8 cellular contexts compared by ENCODE assay signal in genomic region chr2:7203056-7203467, GRCh38.
DNase-seq lines count a peak whose midpoint lies in the region; ATAC-seq and TF ChIP-seq lines count a peak whose summit lies in the region.

No MANE protein-coding gene starts in this region.

- CTCF ChIA-PET in HCT116 (lab: Charles Lee), result interaction anchor here (0.9 kb wide), 1 partner anchor 147 kb away, joined by 4 read pairs; no protein-coding TSS in a partner anchor

- no peak overlapping the region for H2AK5ac ChIP-seq in mesenchymal stem cell (ENCODE audit: low read length, severe bottlenecking)

- ATAC-seq in HCT116 (peak; percentile 71), HG02970 (IDR thresholded peaks at IDR 0.05; ENCODE audit: low FRiP score, unreplicated experiment) (no peak)

- no peak overlapping the region for H3K27ac Mint-ChIP-seq in activated CD4-positive, alpha-beta T cell treated with anti-CD3 and anti-CD28 coated beads, Interleukin-2, amount 10 ng/mL, durations not matched to agents 24 days and 14 days

- no peak overlapping the region for H3K23ac ChIP-seq in mesenchymal stem cell (ENCODE audit: low read length in 2 of 2)

- H3K9me3 Mint-ChIP-seq in activated CD4-positive, alpha-beta T cell treated with anti-CD3 and anti-CD28 coated beads, Interleukin-2, amount 10 ng/mL, durations not matched to agents 24 days and 14 days, result peaks cover 4% of the 10 kb centered on the region

- H3K79me2 ChIP-seq in HCT116 (ENCODE audit: insufficient read depth, low read length), result no peaks in the 10 kb centered on the region

- POLR2A ChIA-PET in HCT116 (lab: Charles Lee), result no interaction called here

- no peaks in the 10 kb centered on the region for H3K9me2 ChIP-seq in HCT116 (ENCODE audit: insufficient read depth)

- H3K9me3 ChIP-seq in HCT116 (ENCODE audit: control insufficient read depth in 1 of 2, insufficient read depth in 1 of 2, low read depth in 1 of 2, low read length in 2 of 2) (no peaks in the 10 kb centered on the region), mesenchymal stem cell (ENCODE audit: control insufficient read depth, low read length) (no peaks in the 10 kb centered on the region)

- intact Hi-C loops in HCT116 (cut with micrococcal nuclease), result loop anchor here (2.0 to 10.0 kb wide), 4 partner anchors 176 to 1932 kb away; no protein-coding TSS in a partner anchor
- intact Hi-C loops in activated CD4-positive, alpha-beta T cell treated with anti-CD3 and anti-CD28 coated beads, Interleukin-2, amount 10 ng/mL, durations not matched to agents 24 days and 14 days (cut with micrococcal nuclease), result loop anchor here (1.0 to 10.0 kb wide), 4 partner anchors 106 to 1558 kb away; no protein-coding TSS in a partner anchor

- H4K8ac ChIP-seq in mesenchymal stem cell (ENCODE audit: low read length), result no peak overlapping the region

- H4K91ac ChIP-seq in mesenchymal stem cell (ENCODE audit: low read length), result no peak overlapping the region

- no peak overlapping the region for H3K4ac ChIP-seq in mesenchymal stem cell (ENCODE audit: low read depth in 1 of 2, low read length in 2 of 2)

- WGBS in mesenchymal stem cell, result 1% methylated on average over 4 of the region's 4 CpGs

- no peak overlapping the region for H3K9ac ChIP-seq in HCT116 (ENCODE audit: low read length)
- peak overlapping the region; percentile 32 for H3K9ac ChIP-seq in mesenchymal stem cell (ENCODE audit: low read length)

- H3K27ac ChIP-seq in HCT116 (ENCODE audit: low read depth, low read length) (no peak overlapping the region), mesenchymal stem cell (ENCODE audit: low read length, poor library complexity, severe bottlenecking) (no peak overlapping the region)

- H2AFZ ChIP-seq in HCT116 (ENCODE audit: low read depth, low read length, poor library complexity, severe bottlenecking) (no peak overlapping the region), mesenchymal stem cell (ENCODE audit: low read depth, low read length) (no peak overlapping the region)

- peaks cover 3% of the 10 kb centered on the region for H3K4me1 Mint-ChIP-seq in activated CD4-positive, alpha-beta T cell treated with anti-CD3 and anti-CD28 coated beads, Interleukin-2, amount 10 ng/mL, durations not matched to agents 24 days and 14 days

- H2BK5ac ChIP-seq in mesenchymal stem cell (ENCODE audit: low read depth, low read length, poor library complexity, severe bottlenecking), result no peak overlapping the region

- no peak overlapping the region for H3K18ac ChIP-seq in mesenchymal stem cell (ENCODE audit: low read depth in 1 of 2, low read length in 2 of 2)

- H2BK120ac ChIP-seq in mesenchymal stem cell (ENCODE audit: low read depth, low read length), result no peak overlapping the region

- no peaks in the 10 kb centered on the region for H3K79me1 ChIP-seq in mesenchymal stem cell (replicated peaks; ENCODE audit: low read length, poor library complexity, severe bottlenecking)

- no peak overlapping the region for H2BK12ac ChIP-seq in mesenchymal stem cell (ENCODE audit: low read length in 2 of 2)

- TF ChIP-seq RAD21 in HCT116 (IDR thresholded peaks at IDR 0.05; ENCODE audit: low read depth), result peak; percentile 73

- no peak overlapping the region for H3K4me2 ChIP-seq in HCT116 (ENCODE audit: low read length)
- H3K4me2 ChIP-seq in mesenchymal stem cell (ENCODE audit: low read length, poor library complexity, severe bottlenecking), result no peak overlapping the region

- H3K4me1 ChIP-seq in HCT116 (ENCODE audit: control insufficient read depth in 1 of 2, insufficient read depth in 2 of 2, low read length in 2 of 2) (no peaks in the 10 kb centered on the region), mesenchymal stem cell (ENCODE audit: control insufficient read depth, insufficient read depth, low read depth, low read length) (no peaks in the 10 kb centered on the region)

- no peaks in the 10 kb centered on the region for H3K27me3 ChIP-seq in HCT116 (ENCODE audit: insufficient read depth, low read length)
- H3K27me3 ChIP-seq in mesenchymal stem cell (ENCODE audit: control insufficient read depth in 1 of 2, insufficient read depth in 1 of 2, low read length in 2 of 2), result no peaks in the 10 kb centered on the region

- H3K36me3 ChIP-seq in HCT116 (ENCODE audit: control insufficient read depth in 1 of 2, insufficient read depth in 2 of 2, low read length in 2 of 2), result no peaks in the 10 kb centered on the region
- no peaks in the 10 kb centered on the region for H3K36me3 ChIP-seq in mesenchymal stem cell (ENCODE audit: control insufficient read depth in 1 of 2, insufficient read depth in 2 of 2, low read depth in 1 of 2, low read length in 2 of 2)

- H3K36me3 Mint-ChIP-seq in activated CD4-positive, alpha-beta T cell treated with anti-CD3 and anti-CD28 coated beads, Interleukin-2, amount 10 ng/mL, durations not matched to agents 24 days and 14 days (ENCODE audit: low read depth), result no peaks in the 10 kb centered on the region

- TF ChIP-seq CTCF in HCT116 (IDR thresholded peaks at IDR 0.05 in 2 of 3, conservative IDR thresholded peaks at IDR 0.05 in 1 of 3; ENCODE audit: borderline replicate concordance in 1 of 3, insufficient read depth in 1 of 3, low read depth in 2 of 3, low read length in 2 of 3), result peak; percentile 52 to 96 (median 77); a peak in 5 of 6 replicates

- no peak overlapping the region for H3K4me3 Mint-ChIP-seq in activated CD4-positive, alpha-beta T cell treated with anti-CD3 and anti-CD28 coated beads, Interleukin-2, amount 10 ng/mL, durations not matched to agents 24 days and 14 days

- BruUV-seq in HCT116 (replicated peaks; lab: Mats Ljungman, UMichigan), result no TSS peak

- H3K4me3 ChIP-seq in HCT116 (replicated peaks in 1 of 2; ENCODE audit: low read depth in 1 of 2, low read length in 2 of 2), result no peak overlapping the region
- H3K4me3 ChIP-seq in mesenchymal stem cell (ENCODE audit: insufficient read depth in 1 of 2, low read depth in 1 of 2, low read length in 2 of 2), result no peak overlapping the region

- no peaks in the 10 kb centered on the region for H4K20me1 ChIP-seq in HCT116 (ENCODE audit: insufficient read depth)

- RAD21 ChIA-PET in HCT116 (lab: Charles Lee; ENCODE audit: low non-redundant PET in 1 of 2, low total read pairs in 2 of 2, uncharacterized antibody in 2 of 2, unreplicated experiment in 2 of 2), result no interaction called here

- no peak overlapping the region for H2BK15ac ChIP-seq in mesenchymal stem cell (ENCODE audit: low read depth, poor library complexity, severe bottlenecking)

- peaks cover 2% of the 10 kb centered on the region for H3K27me3 Mint-ChIP-seq in activated CD4-positive, alpha-beta T cell treated with anti-CD3 and anti-CD28 coated beads, Interleukin-2, amount 10 ng/mL, durations not matched to agents 24 days and 14 days

- no peak for TF ChIP-seq POLR2A in HCT116 (IDR thresholded peaks at IDR 0.05; ENCODE audit: borderline replicate concordance, extremely low read depth, insufficient read depth, insufficient read length)

- no peak overlapping the region for H3K14ac ChIP-seq in mesenchymal stem cell (ENCODE audit: low read length in 2 of 2)

- DNase-seq in COLO829 (ENCODE audit: low spot score) (peak; percentile 65), HCT116 (ENCODE audit: low read depth, low spot score) (peak; percentile 24), NCI-H446 treated with DMSO at 0.1 percent for 48 hours (lab: John Stamatoyannopoulos, UW) (peak; percentile 79), dermis blood vessel endothelial cell (peak; percentile 59), mesenchymal stem cell (peak; percentile 63)
- peak; percentile 88 for DNase-seq in activated CD4-positive, alpha-beta T cell treated with anti-CD3 and anti-CD28 coated beads, Interleukin-2, amount 10 ng/mL, durations not matched to agents 24 days and 14 days
- peak; percentile 27 for DNase-seq in stimulated activated CD8-positive, alpha-beta memory T cell treated with anti-CD3 and anti-CD28 coated beads, Interleukin-2, amount 100 ng/mL, for 48 hours (ENCODE audit: low read depth in 2 of 2)

TF ChIP-seq in HCT116, 20 proteins besides CTCF, POLR2A, EP300 and RAD21:
- TF ChIP-seq ATF3 (IDR thresholded peaks at IDR 0.05) (no peak), SIN3A (IDR thresholded peaks at IDR 0.05; ENCODE audit: low read depth) (no peak), ZFX (IDR thresholded peaks at IDR 0.05) (no peak), FOSL1 (IDR thresholded peaks at IDR 0.05; ENCODE audit: low read depth) (no peak), SP1 (IDR thresholded peaks at IDR 0.05; ENCODE audit: low read depth) (no peak), EZH2 (IDR thresholded peaks at IDR 0.05) (no peak), ELF1 (IDR thresholded peaks at IDR 0.05; ENCODE audit: borderline replicate concordance, low read depth) (no peak), YY1 (IDR thresholded peaks at IDR 0.05; ENCODE audit: extremely low read depth, insufficient replicate concordance, low read depth, low read length) (no peak), POLR2AphosphoS5 (IDR thresholded peaks at IDR 0.05; ENCODE audit: low read depth, low read length) (no peak), ZBTB33 (IDR thresholded peaks at IDR 0.05; ENCODE audit: extremely low read depth, insufficient replicate concordance, low read length) (no peak)

Comparison
In these comparisons a context has a peak if more than half of its experiments do, and no peak if none do; other contexts are left out.
1. DNase-seq: peak in every context shown above with its lines; median percentile 88 in activated CD4-positive, alpha-beta T cell treated with anti-CD3 and anti-CD28 coated beads, Interleukin-2, amount 10 ng/mL, durations not matched to agents 24 days and 14 days; 79 in NCI-H446 treated with DMSO at 0.1 percent for 48 hours; 65 in COLO829; 63 in mesenchymal stem cell; 59 in dermis blood vessel endothelial cell; 27 in stimulated activated CD8-positive, alpha-beta memory T cell treated with anti-CD3 and anti-CD28 coated beads, Interleukin-2, amount 100 ng/mL, for 48 hours; 24 in HCT116.